Comparison of ENCODE assay signal across 10 cellular contexts in the genomic region with DNA sequence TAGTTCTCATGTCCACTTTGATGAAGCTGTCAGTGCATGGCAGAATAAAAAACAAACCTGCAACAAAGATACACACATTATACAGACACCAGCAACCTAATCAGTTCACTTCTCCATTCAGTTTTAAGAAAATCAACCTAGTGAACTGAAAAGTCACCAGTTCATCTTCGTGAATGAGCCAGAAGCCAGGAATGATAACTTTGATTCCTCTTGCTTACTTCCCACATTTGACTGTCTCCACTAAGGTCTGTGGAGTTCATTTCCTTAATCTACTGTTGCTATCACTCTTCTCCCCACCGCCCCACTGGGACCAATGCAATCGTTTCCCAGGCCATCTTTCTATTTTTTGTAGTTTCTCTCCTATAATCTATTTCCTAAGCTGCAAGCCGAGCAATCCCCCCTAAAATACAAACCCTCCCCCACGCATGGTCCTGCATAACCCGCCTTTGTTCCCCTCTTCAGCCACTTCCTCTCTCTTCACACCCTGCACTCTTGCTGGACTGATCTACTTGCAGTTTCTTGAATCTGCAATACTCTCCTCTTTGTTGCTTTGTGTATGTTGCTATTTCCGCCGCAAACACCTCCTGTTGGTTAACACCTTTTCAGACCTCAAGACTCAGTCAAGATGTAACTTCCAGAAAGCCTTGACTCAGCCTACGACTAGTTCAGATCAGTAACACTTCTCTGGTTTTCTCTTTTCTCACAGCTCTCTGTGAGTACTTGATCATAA. TPM values are rescaled to one million over a fixed set of nuclear protein-coding genes. Genes with fewer than 3 reads are reported as not detected.
A peak's percentile ranks its signal among the peaks of the same experiment; 100 is the strongest.
DNase-seq lines count a peak whose midpoint lies in the region; ATAC-seq and TF ChIP-seq lines count a peak whose summit lies in the region.
"Had no signal": no experiment of that assay in that cellular context is flagged by ENCODE, and none has a peak within 500 bp of the region (broad histone marks: within the 10 kb centered on the region; RNA-seq: fewer than 3 reads in every experiment).

No MANE protein-coding gene starts in this region.

- ATAC-seq in HG03460 (IDR thresholded peaks at IDR 0.05; ENCODE audit: unreplicated experiment) (peak; percentile 98), aorta (ENCODE audit: low FRiP score) (no peak)

- WGBS in aorta, 2 donors: 85 to 87% methylated on average over 9 of the region's 9 CpGs

- H3K9me3 ChIP-seq in neuron (ENCODE audit: low read length) (no peaks in the 10 kb centered on the region), aorta (ENCODE audit: control insufficient read depth, low read length) (no peaks in the 10 kb centered on the region)
- H3K9me3 ChIP-seq: pancreas had no signal

- peak in 2 of 3 donors; percentile 9 to 18 for DNase-seq in stimulated activated CD4-positive, alpha-beta T cell treated with anti-CD3 and anti-CD28 coated beads, Interleukin-12 subunit alpha, Interleukin-12 subunit beta, amount 100 ng/mL, for 48 hours (ENCODE audit: low read depth in 2 of 3, low spot score in 1 of 3)
- no peak for DNase-seq in stimulated activated CD4-positive, alpha-beta T cell treated with anti-CD3 and anti-CD28 coated beads, Interleukin-2, amount 100 ng/mL, for 48 hours
- DNase-seq in activated T-helper 9 cell treated with anti-CD3 and anti-CD28 coated beads, Interleukin-2, amount 50 U/mL, for 16 hours (ENCODE audit: low read depth): peak; percentile 42
- DNase-seq in aorta (no peak), foreskin fibroblast (no peak), medulla oblongata (ENCODE audit: extremely low spot score) (no peak)
- DNase-seq: DND-41, pancreas had no signal

- H3K27ac ChIP-seq in aorta (ENCODE audit: low read depth in 1 of 2, low read length in 2 of 2): peak overlapping the region in 1 of 2 donors; percentile 67

- no peak for TF ChIP-seq CTCF in foreskin fibroblast (IDR thresholded peaks at IDR 0.05; ENCODE audit: low read depth, low read length)

- no peaks in the 10 kb centered on the region for H3K36me3 ChIP-seq in neuron (ENCODE audit: insufficient read depth, low read length)
- peaks cover 2 to 12% of the 10 kb centered on the region in 2 donors for H3K36me3 ChIP-seq in aorta (ENCODE audit: control insufficient read depth in 1 of 2, insufficient read depth in 2 of 2, low read length in 1 of 2)
- H3K36me3 ChIP-seq: pancreas had no signal

- H3K27me3 ChIP-seq in neuron (ENCODE audit: insufficient read depth, low read length): no peaks in the 10 kb centered on the region
- no peaks in the 10 kb centered on the region for H3K27me3 ChIP-seq in aorta (ENCODE audit: control insufficient read depth in 1 of 2, insufficient read depth in 2 of 2, low read length in 1 of 2)
- H3K27me3 ChIP-seq: pancreas had no signal

- intact Hi-C loops in aorta (cut with DNase I): no loop called here

- H3K4me1 ChIP-seq in neuron (ENCODE audit: insufficient read depth, low read length) (no peaks in the 10 kb centered on the region), aorta (ENCODE audit: control insufficient read depth in 1 of 2, insufficient read depth in 2 of 2, low read length in 2 of 2) (peaks cover 2 to 5% of the 10 kb centered on the region in 2 donors)

- peak overlapping the region; percentile 10 for H2AFZ ChIP-seq in neuron (ENCODE audit: low read depth, low read length)

- H3K4me3 ChIP-seq in neuron (ENCODE audit: low read length): no peak overlapping the region
- H3K4me3 ChIP-seq in aorta (ENCODE audit: low read length in 2 of 2): no peak overlapping the region
- no peak overlapping the region for H3K4me3 ChIP-seq in foreskin fibroblast (ENCODE audit: low read depth in 1 of 2, low read length in 2 of 2)
- H3K4me3 ChIP-seq: pancreas had no signal

RNA-seq across cellular contexts. Expression of a gene that starts 16.6 kb away (rescaled TPM):
- 100 to 1,000 TPM; 375 to 384 TPM for total RNA-seq in aorta
- 100 to 1,000 TPM in 1 of 2 donors, 10 to 100 TPM in 1; 80.0 to 115 TPM for polyA plus RNA-seq in aorta

Comparison
In these comparisons a context has a peak if more than half of its experiments do, and no peak if none do; other contexts are left out.
1. DNase-seq: peak in stimulated activated CD4-positive, alpha-beta T cell treated with anti-CD3 and anti-CD28 coated beads, Interleukin-12 subunit alpha, Interleukin-12 subunit beta, amount 100 ng/mL, for 48 hours (2 of 3) and activated T-helper 9 cell treated with anti-CD3 and anti-CD28 coated beads, Interleukin-2, amount 50 U/mL, for 16 hours (single experiment); none in stimulated activated CD4-positive, alpha-beta T cell treated with anti-CD3 and anti-CD28 coated beads, Interleukin-2, amount 100 ng/mL, for 48 hours (0 of 2), aorta (0 of 2), foreskin fibroblast (0 of 2) and medulla oblongata (single experiment).